8 cellular contexts compared by ENCODE assay signal in the genomic region with DNA sequence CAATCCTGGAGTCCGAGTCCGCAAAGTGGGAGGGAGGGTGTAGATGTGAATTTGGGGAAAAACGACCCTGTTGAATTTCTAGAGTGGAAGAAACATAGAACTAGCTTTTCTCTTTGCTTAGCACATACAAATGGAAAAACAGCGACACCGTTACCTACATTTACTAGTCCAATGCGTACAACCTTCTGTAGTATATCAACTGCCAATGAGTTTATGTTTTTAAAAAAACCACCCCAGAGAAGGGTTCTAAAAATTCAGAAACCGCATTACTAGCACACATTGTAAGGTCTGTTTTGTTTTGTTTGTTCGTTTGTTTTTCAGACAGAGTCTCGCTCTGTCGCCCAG. TPM values are rescaled to one million over a fixed set of nuclear protein-coding genes. Genes with fewer than 3 reads are reported as not detected.
A peak's percentile ranks its signal among the peaks of the same experiment; 100 is the strongest.
DNase-seq lines count a peak whose midpoint lies in the region; ATAC-seq and TF ChIP-seq lines count a peak whose summit lies in the region.

No MANE protein-coding gene starts in this region.

- no peak overlapping the region for H2BK120ac ChIP-seq in neuronal stem cell (ENCODE audit: low read depth, low read length)

- H3K4ac ChIP-seq in neuronal stem cell (ENCODE audit: low read length): no peak overlapping the region

- peak overlapping the region; percentile 14 for H3K4me2 ChIP-seq in neuronal stem cell (ENCODE audit: insufficient read depth, low read length, poor library complexity, severe bottlenecking)

- ATAC-seq in heart left ventricle (peak in 1 of 4 donors; percentile 6), left ventricle myocardium superior (no peak), HG02798 (IDR thresholded peaks at IDR 0.05; ENCODE audit: poor library complexity, unreplicated experiment) (no peak)

- H2BK12ac ChIP-seq in neuronal stem cell (ENCODE audit: low read length): no peak overlapping the region

- no peak overlapping the region for H4K8ac ChIP-seq in neuronal stem cell (ENCODE audit: low read depth, low read length)

- no peak overlapping the region for H3K18ac ChIP-seq in neuronal stem cell (ENCODE audit: low read length)

- peak overlapping the region; percentile 87 for H2AFZ ChIP-seq in neuronal stem cell (ENCODE audit: low read length)

- peaks cover 4% of the 10 kb centered on the region for H3K79me1 ChIP-seq in neuronal stem cell (ENCODE audit: low read depth, low read length)

- peak overlapping the region; percentile 99 for H3K23ac ChIP-seq in neuronal stem cell (ENCODE audit: low read depth, low read length, poor library complexity)

- no peak for TF ChIP-seq CTCF in heart left ventricle (IDR thresholded peaks at IDR 0.05)
- TF ChIP-seq CTCF in HL-60 (IDR thresholded peaks at IDR 0.05; ENCODE audit: insufficient read depth, low read length): no peak
- TF ChIP-seq CTCF in GM10266 (IDR thresholded peaks at IDR 0.05; ENCODE audit: control insufficient read depth, insufficient read depth, low read depth, missing control alignments): no peak

- no peak overlapping the region for H2AK5ac ChIP-seq in neuronal stem cell (ENCODE audit: low read depth, low read length)

- H3K4me3 ChIP-seq in heart left ventricle: peak overlapping the region; percentile 66 to 97 (median 86)
- peak overlapping the region; percentile 67 for H3K4me3 ChIP-seq in HL-60 (replicated peaks; ENCODE audit: insufficient read depth, low read length)
- H3K4me3 ChIP-seq in duodenal mucosa (ENCODE audit: low read depth in 1 of 2, low read length in 2 of 2): peak overlapping the region; percentile 87 to 98
- H3K4me3 ChIP-seq in neuronal stem cell (ENCODE audit: low read length in 2 of 2): peak overlapping the region; percentile 75 to 80

- peaks cover 0 to 6% (median 0%) of the 10 kb centered on the region in 12 donors for H3K9me3 ChIP-seq in heart left ventricle
- H3K9me3 ChIP-seq in duodenal mucosa (ENCODE audit: control insufficient read depth in 1 of 2, low read length in 2 of 2): no peaks in the 10 kb centered on the region
- H3K9me3 ChIP-seq in neuronal stem cell (replicated peaks in 1 of 2; ENCODE audit: control insufficient read depth in 2 of 2, insufficient read depth in 1 of 2, low read depth in 1 of 2, low read length in 2 of 2): peaks cover 3 to 10% of the 10 kb centered on the region in 2 donors

- intact Hi-C loops in heart left ventricle (cut with DNase I): loop anchor here in 1 of 10 donors (5.0 to 10.0 kb wide), 2 partner anchors 63 to 1285 kb away; a partner anchor contains a TSS
- intact Hi-C loops in left ventricle myocardium superior (cut with micrococcal nuclease): no loop called here

- H3K4me1 ChIP-seq in heart left ventricle: peaks cover 0 to 24% (median 14%) of the 10 kb centered on the region in 12 donors
- H3K4me1 ChIP-seq in duodenal mucosa (ENCODE audit: control insufficient read depth in 1 of 2, insufficient read depth in 2 of 2, low read length in 2 of 2): peaks cover 11 to 14% of the 10 kb centered on the region in 2 donors
- H3K4me1 ChIP-seq in neuronal stem cell (ENCODE audit: control insufficient read depth in 2 of 2, insufficient read depth in 1 of 2, low read depth in 1 of 2, low read length in 2 of 2): no peaks in the 10 kb centered on the region

- 22 to 24% (median 23%) methylated on average over 10 of the region's 10 CpGs for WGBS in heart left ventricle, 4 donors
- WGBS in neuronal stem cell (ENCODE audit: extremely low coverage in 2 of 2, insufficient read length in 2 of 2, insufficient replicate concordance in 1 of 2), 2 donors: no CpG with 5 or more reads among the region's 10 CpGs

- no peak overlapping the region for H2BK5ac ChIP-seq in neuronal stem cell (ENCODE audit: low read length)

- H3K9ac ChIP-seq in duodenal mucosa (ENCODE audit: low read depth in 1 of 2, low read length in 2 of 2) (peak overlapping the region; percentile 4 to 81), neuronal stem cell (ENCODE audit: low read depth, low read length, poor library complexity) (no peak overlapping the region)

- no peak overlapping the region for H2BK15ac ChIP-seq in neuronal stem cell (ENCODE audit: low read length)

- no peak for DNase-seq in heart left ventricle
- no peak for DNase-seq in left ventricle myocardium superior
- DNase-seq in HL-60 (ENCODE audit: low read depth in 1 of 2, low spot score in 1 of 2): no peak
- DNase-seq in neuronal stem cell (ENCODE audit: low spot score): no peak
- DNase-seq in NCI-H748 treated with DMSO at 0.1 percent for 48 hours (lab: John Stamatoyannopoulos, UW): no peak
- no peak for DNase-seq in GM10266 (ENCODE audit: extremely low spot score)

- H3K27ac ChIP-seq in heart left ventricle (peak overlapping the region; percentile 75 to 96 (median 92)), HL-60 (replicated peaks) (peak overlapping the region; percentile 96), duodenal mucosa (ENCODE audit: low read depth, low read length) (no peak overlapping the region), neuronal stem cell (replicated peaks; ENCODE audit: low read length) (no peak overlapping the region)

- H4K91ac ChIP-seq in neuronal stem cell (ENCODE audit: low read depth, low read length, poor library complexity): no peak overlapping the region

- no peak for TF ChIP-seq POLR2A in heart left ventricle (IDR thresholded peaks at IDR 0.05)

- H3K14ac ChIP-seq in neuronal stem cell (ENCODE audit: low read length): no peak overlapping the region

- no peaks in the 10 kb centered on the region for H3K27me3 ChIP-seq in heart left ventricle
- no peaks in the 10 kb centered on the region for H3K27me3 ChIP-seq in HL-60 (ENCODE audit: insufficient read depth, poor library complexity, severe bottlenecking)
- no peaks in the 10 kb centered on the region for H3K27me3 ChIP-seq in duodenal mucosa (ENCODE audit: control insufficient read depth in 1 of 2, insufficient read depth in 2 of 2, low read length in 2 of 2)
- no peaks in the 10 kb centered on the region for H3K27me3 ChIP-seq in neuronal stem cell (ENCODE audit: control insufficient read depth in 3 of 3, insufficient read depth in 3 of 3, low read depth in 1 of 3, low read length in 3 of 3)

- peaks cover 0 to 5% (median 0%) of the 10 kb centered on the region in 9 donors for H3K36me3 ChIP-seq in heart left ventricle
- peaks cover 0 to 5% of the 10 kb centered on the region in 2 donors for H3K36me3 ChIP-seq in duodenal mucosa (ENCODE audit: control insufficient read depth in 1 of 2, insufficient read depth in 2 of 2, low read length in 2 of 2)
- H3K36me3 ChIP-seq in neuronal stem cell (replicated peaks in 1 of 2; ENCODE audit: control insufficient read depth in 2 of 2, insufficient read depth in 2 of 2, low read length in 2 of 2): peaks cover 4 to 15% of the 10 kb centered on the region in 2 donors

RNA-seq across cellular contexts. Expression of a gene that starts 0.3 kb away (rescaled TPM):
- total RNA-seq in heart left ventricle (10 to 100 TPM; 19.0 to 32.8 (median 26.5) TPM), left ventricle myocardium superior (34.8 TPM)
- 10 to 100 TPM; 18.0 to 18.1 TPM for polyA plus RNA-seq in heart left ventricle
- polyA plus RNA-seq in neuronal stem cell (2013, experiment 1 of 2): 90.6 TPM
- polyA plus RNA-seq in neuronal stem cell (2013, experiment 2 of 2): 89.4 TPM

RNA-seq across cellular contexts. Expression of a gene that starts 45.6 kb away (rescaled TPM):
- total RNA-seq in heart left ventricle (not detected), left ventricle myocardium superior (not detected)
- polyA plus RNA-seq in heart left ventricle: not detected
- polyA plus RNA-seq in neuronal stem cell (2013, experiment 1 of 2): not detected
- not detected for polyA plus RNA-seq in neuronal stem cell (2013, experiment 2 of 2)

RNA-seq across cellular contexts. Expression of a gene that starts 59.2 kb away (rescaled TPM):
- total RNA-seq in heart left ventricle: 10 to 100 TPM; 13.6 to 30.4 (median 21.8) TPM
- 10 to 100 TPM; 32.2 to 37.5 TPM for polyA plus RNA-seq in heart left ventricle
- 20.8 TPM for total RNA-seq in left ventricle myocardium superior
- 109 TPM for polyA plus RNA-seq in neuronal stem cell (2013, experiment 1 of 2)
- 117 TPM for polyA plus RNA-seq in neuronal stem cell (2013, experiment 2 of 2)

Comparison
In these comparisons a context has a peak if more than half of its experiments do, and no peak if none do; other contexts are left out.
1. H3K27ac ChIP-seq: peak in heart left ventricle (12 of 12) and HL-60 (single experiment); none in duodenal mucosa (single experiment) and neuronal stem cell (single experiment).
2. Peak in every context shown above with its lines, with median percentiles within 50 percentile points of each other: H3K4me3 ChIP-seq.